Comparison of ENCODE assay signal across 7 cellular contexts in the genomic region with DNA sequence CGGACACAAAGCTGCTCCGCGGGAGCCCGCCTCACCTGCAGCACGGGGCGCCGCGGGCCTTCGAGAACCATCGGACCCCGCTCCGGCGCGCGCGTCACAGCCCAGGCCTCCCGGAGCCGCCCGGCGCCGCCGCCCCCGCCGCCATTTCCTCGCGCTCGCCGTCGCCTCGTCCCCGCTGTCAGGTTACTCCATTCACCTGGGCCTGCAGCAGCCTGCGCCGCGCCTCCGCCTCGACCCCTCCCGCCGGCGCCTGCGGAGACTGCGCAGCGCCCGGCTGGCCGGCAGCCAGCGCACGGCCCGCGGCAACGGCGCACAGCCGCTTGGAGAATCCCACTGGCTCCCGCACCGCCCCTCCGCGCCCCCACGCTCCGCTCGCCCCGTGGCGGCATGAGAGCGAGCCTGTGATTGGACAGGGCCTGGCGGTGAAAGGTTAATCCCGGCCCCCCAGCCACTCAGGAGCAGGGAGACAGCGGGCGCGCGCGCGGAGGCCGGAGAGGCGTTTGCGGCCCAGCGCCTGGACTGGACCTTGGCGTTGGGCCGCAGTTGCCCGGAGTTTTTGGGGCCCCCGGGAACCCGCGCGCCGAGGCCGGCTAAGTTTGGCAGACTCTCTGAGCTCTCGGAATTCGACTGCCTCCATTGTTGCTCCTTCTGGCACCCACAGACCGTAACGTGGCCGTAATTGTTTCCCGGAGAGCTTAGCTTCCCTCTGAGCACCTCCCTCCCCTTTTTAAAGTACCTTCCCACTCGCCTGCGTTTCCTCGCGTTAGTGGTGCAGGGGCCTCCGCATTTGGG. TPM values are rescaled to one million over a fixed set of nuclear protein-coding genes. Genes with fewer than 3 reads are reported as not detected.
DNase-seq lines count a peak whose midpoint lies in the region; ATAC-seq and TF ChIP-seq lines count a peak whose summit lies in the region.

A gene with protein sequence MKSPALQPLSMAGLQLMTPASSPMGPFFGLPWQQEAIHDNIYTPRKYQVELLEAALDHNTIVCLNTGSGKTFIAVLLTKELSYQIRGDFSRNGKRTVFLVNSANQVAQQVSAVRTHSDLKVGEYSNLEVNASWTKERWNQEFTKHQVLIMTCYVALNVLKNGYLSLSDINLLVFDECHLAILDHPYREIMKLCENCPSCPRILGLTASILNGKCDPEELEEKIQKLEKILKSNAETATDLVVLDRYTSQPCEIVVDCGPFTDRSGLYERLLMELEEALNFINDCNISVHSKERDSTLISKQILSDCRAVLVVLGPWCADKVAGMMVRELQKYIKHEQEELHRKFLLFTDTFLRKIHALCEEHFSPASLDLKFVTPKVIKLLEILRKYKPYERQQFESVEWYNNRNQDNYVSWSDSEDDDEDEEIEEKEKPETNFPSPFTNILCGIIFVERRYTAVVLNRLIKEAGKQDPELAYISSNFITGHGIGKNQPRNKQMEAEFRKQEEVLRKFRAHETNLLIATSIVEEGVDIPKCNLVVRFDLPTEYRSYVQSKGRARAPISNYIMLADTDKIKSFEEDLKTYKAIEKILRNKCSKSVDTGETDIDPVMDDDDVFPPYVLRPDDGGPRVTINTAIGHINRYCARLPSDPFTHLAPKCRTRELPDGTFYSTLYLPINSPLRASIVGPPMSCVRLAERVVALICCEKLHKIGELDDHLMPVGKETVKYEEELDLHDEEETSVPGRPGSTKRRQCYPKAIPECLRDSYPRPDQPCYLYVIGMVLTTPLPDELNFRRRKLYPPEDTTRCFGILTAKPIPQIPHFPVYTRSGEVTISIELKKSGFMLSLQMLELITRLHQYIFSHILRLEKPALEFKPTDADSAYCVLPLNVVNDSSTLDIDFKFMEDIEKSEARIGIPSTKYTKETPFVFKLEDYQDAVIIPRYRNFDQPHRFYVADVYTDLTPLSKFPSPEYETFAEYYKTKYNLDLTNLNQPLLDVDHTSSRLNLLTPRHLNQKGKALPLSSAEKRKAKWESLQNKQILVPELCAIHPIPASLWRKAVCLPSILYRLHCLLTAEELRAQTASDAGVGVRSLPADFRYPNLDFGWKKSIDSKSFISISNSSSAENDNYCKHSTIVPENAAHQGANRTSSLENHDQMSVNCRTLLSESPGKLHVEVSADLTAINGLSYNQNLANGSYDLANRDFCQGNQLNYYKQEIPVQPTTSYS (N-terminal part only) (minus strand): TSS at position 335 of the 792 bp plus-strand sequence. CDS start 24,071 bp downstream, outside the sequence.

- no peaks in the 10 kb centered on the region for H3K36me3 ChIP-seq in hepatocyte (replicated peaks; ENCODE audit: insufficient read depth, low read depth)

- H3K4me3 ChIP-seq in hepatocyte (peak within 1 kb of the TSS; percentile 76), retinal pigment epithelial cell (ENCODE audit: low read length) (peak within 1 kb of the TSS; percentile 79)

- no peaks in the 10 kb centered on the region for H3K9me2 ChIP-seq in hepatocyte (replicated peaks; ENCODE audit: insufficient read depth)

- H3K27ac ChIP-seq in hepatocyte, result peak within 1 kb of the TSS; percentile 96

- peaks cover 54% of the 10 kb centered on the region for H3K79me2 ChIP-seq in hepatocyte

- ATAC-seq in GM18511 (IDR thresholded peaks at IDR 0.05; ENCODE audit: unreplicated experiment) (peak; percentile 80), HG03025 (IDR thresholded peaks at IDR 0.05; ENCODE audit: low FRiP score, unreplicated experiment) (peak; percentile 76)

- peak within 1 kb of the TSS; percentile 91 for H3K4me2 ChIP-seq in hepatocyte

- H3K9me3 ChIP-seq in hepatocyte (ENCODE audit: low read depth), result no peaks in the 10 kb centered on the region

- H2AFZ ChIP-seq in hepatocyte, result peak within 1 kb of the TSS; percentile 96

- peaks cover 20% of the 10 kb centered on the region for H3K4me1 ChIP-seq in hepatocyte (ENCODE audit: insufficient read depth)

- DNase-seq in NCI-H2081 (lab: John Stamatoyannopoulos, UW) (peak; percentile 95 to 96), T1000 (lab: John Stamatoyannopoulos, UW) (peak; percentile 94), astrocyte of the hippocampus (ENCODE audit: low read depth, low spot score) (peak; percentile 98), hepatocyte (ENCODE audit: low spot score) (peak; percentile 98), retinal pigment epithelial cell (ENCODE audit: low read depth) (peak; percentile 46)

- no peaks in the 10 kb centered on the region for H3K27me3 ChIP-seq in hepatocyte

- 2% methylated on average over 55 of the region's 93 CpGs for WGBS in hepatocyte (ENCODE audit: low lambda C conversion rate, missing lambda C conversion rate)

- TF ChIP-seq CTCF in hepatocyte (IDR thresholded peaks at IDR 0.05; ENCODE audit: poor library complexity) (no peak), retinal pigment epithelial cell (conservative IDR thresholded peaks at IDR 0.05; ENCODE audit: low read depth, low read length) (no peak)

- H4K20me1 ChIP-seq in hepatocyte (ENCODE audit: insufficient read depth, poor library complexity, severe bottlenecking), result peaks cover 25% of the 10 kb centered on the region

RNA-seq across cellular contexts. Expression of the gene that starts here (rescaled TPM):
- 64.3 and 111 TPM in 2 replicates for total RNA-seq in hepatocyte
- 19.8 and 20.0 TPM in 2 replicates for polyA plus RNA-seq in hepatocyte

Comparison
In these comparisons a context has a peak if more than half of its experiments do, and no peak if none do; other contexts are left out.
1. Peak in every context shown above with its lines: DNase-seq, ATAC-seq, H3K4me3 ChIP-seq and H3K27ac ChIP-seq.
2. DNase-seq: peak in every context shown above with its lines; median percentile 98 in astrocyte of the hippocampus; 98 in hepatocyte; 96 in NCI-H2081; 94 in T1000; 46 in retinal pigment epithelial cell.